14 cellular contexts compared by ENCODE assay signal in the genomic region with DNA sequence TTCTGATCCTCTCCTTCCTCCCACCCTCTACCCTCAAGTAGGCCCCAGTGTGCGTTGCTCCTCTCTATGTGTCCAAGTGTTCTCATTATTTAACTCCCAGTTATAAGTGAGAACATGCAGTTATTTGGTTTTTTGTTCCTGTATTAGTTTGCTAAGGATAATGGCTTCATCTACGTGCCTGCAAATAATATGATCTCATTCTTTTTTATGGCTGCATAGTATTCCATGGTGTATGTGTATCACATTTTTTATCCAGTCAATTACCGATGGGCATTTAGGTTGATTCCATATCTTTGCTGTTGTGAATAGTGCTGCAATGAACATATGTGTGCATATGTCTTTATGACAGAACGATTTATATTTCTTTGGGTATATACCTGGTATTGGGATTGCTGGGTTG.
DNase-seq lines count a peak whose midpoint lies in the region; ATAC-seq and TF ChIP-seq lines count a peak whose summit lies in the region.
"Had no signal": no experiment of that assay in that cellular context is flagged by ENCODE, and none has a peak within 500 bp of the region (broad histone marks: within the 10 kb centered on the region; RNA-seq: fewer than 3 reads in every experiment).

No MANE protein-coding gene starts in this region.

- H3K9ac ChIP-seq in duodenal mucosa (ENCODE audit: low read depth in 1 of 2, low read length in 2 of 2), result no peak overlapping the region
- H3K9ac ChIP-seq: BLaER1 had no signal

- no peak overlapping the region for H3K4me3 Mint-ChIP-seq in nephron
- no peak overlapping the region for H3K4me3 Mint-ChIP-seq in activated T-cell treated with anti-CD3 and anti-CD28 coated beads, Interleukin-2, amount 50 U/mL, for 72 hours
- no peak overlapping the region for H3K4me3 Mint-ChIP-seq in activated CD4-positive, alpha-beta T cell treated with anti-CD3 and anti-CD28 coated beads for 36 hours
- H3K4me3 Mint-ChIP-seq: CD4-positive, alpha-beta T cell; GM23338 had no signal

- peaks cover 53% of the 10 kb centered on the region for H3K4me1 Mint-ChIP-seq in nephron
- H3K4me1 Mint-ChIP-seq in activated T-cell treated with anti-CD3 and anti-CD28 coated beads, Interleukin-2, amount 50 U/mL, for 72 hours (ENCODE audit: low read depth), result peaks cover 2% of the 10 kb centered on the region
- H3K4me1 Mint-ChIP-seq in activated CD4-positive, alpha-beta T cell treated with anti-CD3 and anti-CD28 coated beads for 36 hours, result peaks cover 3% of the 10 kb centered on the region
- H3K4me1 Mint-ChIP-seq: GM23338 had no signal

- intact Hi-C loops in uterus (cut with DNase I; ENCODE audit: low total_unique reads), result no loop called here
- intact Hi-C loops in activated CD4-positive, alpha-beta T cell treated with anti-CD3 and anti-CD28 coated beads for 36 hours (cut with DNase I, micrococcal nuclease), result no loop called here

- CTCF ChIA-PET in HEK293 (lab: Yijun Ruan, JAX), result interaction anchor here (0.7 to 1.0 kb wide), 2 partner anchors 8 to 255 kb away, joined by 3 to 5 read pairs; no protein-coding TSS in a partner anchor
- CTCF ChIA-PET in activated CD4-positive, alpha-beta T cell treated with anti-CD3 and anti-CD28 coated beads for 36 hours (lab: Charles Lee), result no interaction called here

- H3K36me3 Mint-ChIP-seq in nephron (ENCODE audit: low read depth), result no peaks in the 10 kb centered on the region
- H3K36me3 Mint-ChIP-seq in activated T-cell treated with anti-CD3 and anti-CD28 coated beads, Interleukin-2, amount 50 U/mL, for 72 hours (ENCODE audit: insufficient read depth in 2 of 2), result no peaks in the 10 kb centered on the region
- H3K36me3 Mint-ChIP-seq in activated CD4-positive, alpha-beta T cell treated with anti-CD3 and anti-CD28 coated beads for 36 hours (ENCODE audit: low read depth), result no peaks in the 10 kb centered on the region

- H3K27me3 ChIP-seq in duodenal mucosa (ENCODE audit: control insufficient read depth in 1 of 2, insufficient read depth in 2 of 2, low read length in 2 of 2), result no peaks in the 10 kb centered on the region
- H3K27me3 ChIP-seq in uterus, result no peaks in the 10 kb centered on the region
- H3K27me3 ChIP-seq: BLaER1 had no signal

- POLR2A ChIA-PET in HEK293 (lab: Yijun Ruan, JAX), result no interaction called here
- POLR2A ChIA-PET in activated CD4-positive, alpha-beta T cell treated with anti-CD3 and anti-CD28 coated beads for 36 hours (lab: Charles Lee), result no interaction called here

- no peak for TF ChIP-seq CTCF in HEK293 (tag by site-specific recombination; IDR thresholded peaks at IDR 0.05)
- no peak for TF ChIP-seq CTCF in nephron (IDR thresholded peaks at IDR 0.05; ENCODE audit: unreplicated experiment in 3 of 3)
- TF ChIP-seq CTCF in uterus (IDR thresholded peaks at IDR 0.05), result no peak

- no peaks in the 10 kb centered on the region for H3K36me3 ChIP-seq in HEK293 (ENCODE audit: control insufficient read depth in 2 of 2, insufficient read depth in 1 of 2, low read length in 2 of 2)
- no peaks in the 10 kb centered on the region for H3K36me3 ChIP-seq in duodenal mucosa (ENCODE audit: control insufficient read depth in 1 of 2, insufficient read depth in 2 of 2, low read length in 2 of 2)
- no peaks in the 10 kb centered on the region for H3K36me3 ChIP-seq in uterus
- H3K36me3 ChIP-seq: BLaER1 had no signal

- H3K9me3 ChIP-seq in HEK293 (ENCODE audit: control insufficient read depth, insufficient read depth, low read depth, low read length) (no peaks in the 10 kb centered on the region), duodenal mucosa (ENCODE audit: control insufficient read depth in 1 of 2, low read length in 2 of 2) (no peaks in the 10 kb centered on the region), uterus (no peaks in the 10 kb centered on the region)
- H3K9me3 ChIP-seq: BLaER1 had no signal

- peak overlapping the region in 2 of 3 experiments; percentile 61 to 99 for H3K27ac Mint-ChIP-seq in nephron
- no peak overlapping the region for H3K27ac Mint-ChIP-seq in activated T-cell treated with anti-CD3 and anti-CD28 coated beads, Interleukin-2, amount 50 U/mL, for 72 hours
- H3K27ac Mint-ChIP-seq in activated CD4-positive, alpha-beta T cell treated with anti-CD3 and anti-CD28 coated beads for 36 hours, result no peak overlapping the region
- H3K27ac Mint-ChIP-seq: CD4-positive, alpha-beta T cell; GM23338 had no signal

- H3K4me3 ChIP-seq in HEK293 (ENCODE audit: low read depth, low read length), result no peak overlapping the region
- no peak overlapping the region for H3K4me3 ChIP-seq in duodenal mucosa (ENCODE audit: low read depth in 1 of 2, low read length in 2 of 2)
- no peak overlapping the region for H3K4me3 ChIP-seq in uterus
- H3K4me3 ChIP-seq: BLaER1, GM23338 had no signal

- no peak overlapping the region for H3K27ac ChIP-seq in HEK293 (ENCODE audit: extremely low read depth, low read depth, low read length)
- H3K27ac ChIP-seq in duodenal mucosa (ENCODE audit: low read depth, low read length), result peak overlapping the region; percentile 6
- H3K27ac ChIP-seq in uterus, result peak overlapping the region; percentile 81 to 89
- H3K27ac ChIP-seq: 22Rv1, BLaER1 had no signal

- peaks cover 2% of the 10 kb centered on the region for H3K9me3 Mint-ChIP-seq in nephron
- H3K9me3 Mint-ChIP-seq in activated T-cell treated with anti-CD3 and anti-CD28 coated beads, Interleukin-2, amount 50 U/mL, for 72 hours, result peaks cover 0 to 4% of the 10 kb centered on the region in 2 donors
- H3K9me3 Mint-ChIP-seq in activated CD4-positive, alpha-beta T cell treated with anti-CD3 and anti-CD28 coated beads for 36 hours (ENCODE audit: low read depth), result no peaks in the 10 kb centered on the region
- H3K9me3 Mint-ChIP-seq: GM23338 had no signal

- no peak for ATAC-seq in activated T-cell treated with anti-CD3 and anti-CD28 coated beads, Interleukin-2, amount 50 U/mL, for 72 hours (replicated peaks in 1 of 2)
- no peak for ATAC-seq in activated CD4-positive, alpha-beta T cell treated with anti-CD3 and anti-CD28 coated beads for 36 hours
- ATAC-seq: GM23338 had no signal

- H3K4me1 ChIP-seq in HEK293 (ENCODE audit: control insufficient read depth, insufficient read depth, low read length) (no peaks in the 10 kb centered on the region), duodenal mucosa (ENCODE audit: control insufficient read depth in 1 of 2, insufficient read depth in 2 of 2, low read length in 2 of 2) (peaks cover 12 to 46% of the 10 kb centered on the region in 2 donors), uterus (peaks cover 4 to 11% of the 10 kb centered on the region in 2 donors)

- DNase-seq in uterus (no peak), KBM-7 (no peak)
- DNase-seq in activated T-cell treated with anti-CD3 and anti-CD28 coated beads, Interleukin-2, amount 50 U/mL, for 72 hours, result no peak
- no peak for DNase-seq in activated CD4-positive, alpha-beta T cell treated with anti-CD3 and anti-CD28 coated beads for 36 hours
- DNase-seq: Calu3; CD4-positive, alpha-beta T cell; DMS 273 treated with DMSO at 0.1 percent for 48 hours; H7 had no signal

- in situ Hi-C loops in KBM-7 (cut with MboI; ENCODE audit: low pct_unique_long_range_greater_than_20kb, low sequenced_read_pairs), result no loop called here

- peaks cover 6% of the 10 kb centered on the region for H3K27me3 Mint-ChIP-seq in nephron (ENCODE audit: low read depth)
- H3K27me3 Mint-ChIP-seq in activated T-cell treated with anti-CD3 and anti-CD28 coated beads, Interleukin-2, amount 50 U/mL, for 72 hours (ENCODE audit: low read depth), result peaks cover 39% of the 10 kb centered on the region
- peaks cover 24% of the 10 kb centered on the region for H3K27me3 Mint-ChIP-seq in activated CD4-positive, alpha-beta T cell treated with anti-CD3 and anti-CD28 coated beads for 36 hours

- no peak for TF ChIP-seq POLR2A in uterus (IDR thresholded peaks at IDR 0.05)

TF ChIP-seq in HEK293, 187 proteins besides CTCF, POLR2A, EP300 and RAD21 (continues in another document):
- TF ChIP-seq ZNF560 (tag by site-specific recombination; IDR thresholded peaks at IDR 0.05; ENCODE audit: borderline replicate concordance) (no peak), ZNF391 (tag by site-specific recombination; IDR thresholded peaks at IDR 0.05; ENCODE audit: borderline replicate concordance, low read depth) (no peak)
- TF ChIP-seq, protein P1, sequence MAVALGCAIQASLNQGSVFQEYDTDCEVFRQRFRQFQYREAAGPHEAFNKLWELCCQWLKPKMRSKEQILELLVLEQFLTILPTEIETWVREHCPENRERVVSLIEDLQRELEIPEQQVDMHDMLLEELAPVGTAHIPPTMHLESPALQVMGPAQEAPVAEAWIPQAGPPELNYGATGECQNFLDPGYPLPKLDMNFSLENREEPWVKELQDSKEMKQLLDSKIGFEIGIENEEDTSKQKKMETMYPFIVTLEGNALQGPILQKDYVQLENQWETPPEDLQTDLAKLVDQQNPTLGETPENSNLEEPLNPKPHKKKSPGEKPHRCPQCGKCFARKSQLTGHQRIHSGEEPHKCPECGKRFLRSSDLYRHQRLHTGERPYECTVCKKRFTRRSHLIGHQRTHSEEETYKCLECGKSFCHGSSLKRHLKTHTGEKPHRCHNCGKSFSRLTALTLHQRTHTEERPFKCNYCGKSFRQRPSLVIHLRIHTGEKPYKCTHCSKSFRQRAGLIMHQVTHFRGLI (tag by site-specific recombination; IDR thresholded peaks at IDR 0.05), result no peak
- TF ChIP-seq, protein P2, sequence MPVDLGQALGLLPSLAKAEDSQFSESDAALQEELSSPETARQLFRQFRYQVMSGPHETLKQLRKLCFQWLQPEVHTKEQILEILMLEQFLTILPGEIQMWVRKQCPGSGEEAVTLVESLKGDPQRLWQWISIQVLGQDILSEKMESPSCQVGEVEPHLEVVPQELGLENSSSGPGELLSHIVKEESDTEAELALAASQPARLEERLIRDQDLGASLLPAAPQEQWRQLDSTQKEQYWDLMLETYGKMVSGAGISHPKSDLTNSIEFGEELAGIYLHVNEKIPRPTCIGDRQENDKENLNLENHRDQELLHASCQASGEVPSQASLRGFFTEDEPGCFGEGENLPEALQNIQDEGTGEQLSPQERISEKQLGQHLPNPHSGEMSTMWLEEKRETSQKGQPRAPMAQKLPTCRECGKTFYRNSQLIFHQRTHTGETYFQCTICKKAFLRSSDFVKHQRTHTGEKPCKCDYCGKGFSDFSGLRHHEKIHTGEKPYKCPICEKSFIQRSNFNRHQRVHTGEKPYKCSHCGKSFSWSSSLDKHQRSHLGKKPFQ (tag by site-specific recombination; IDR thresholded peaks at IDR 0.05), result no peak

Comparison
In these comparisons a context has a peak if more than half of its experiments do, and no peak if none do; other contexts are left out.
1. H3K27ac Mint-ChIP-seq: peak in nephron (2 of 3); none in activated T-cell treated with anti-CD3 and anti-CD28 coated beads, Interleukin-2, amount 50 U/mL, for 72 hours (single experiment) and activated CD4-positive, alpha-beta T cell treated with anti-CD3 and anti-CD28 coated beads for 36 hours (single experiment).